ENCODE assay signal across 15 cellular contexts in genomic region chr19:38072776-38073411, GRCh38.
"Had no signal": no experiment of that assay in that cellular context is flagged by ENCODE, and none has a peak within 500 bp of the region (broad histone marks: within the 10 kb centered on the region; RNA-seq: fewer than 3 reads in every experiment).

No MANE protein-coding gene starts in this region.

- DNase-seq: activated CD4-positive, alpha-beta T cell treated with anti-CD3 and anti-CD28 coated beads, Interleukin-2, amount 50 U/mL, for 48 hours; activated CD8-positive, alpha-beta memory T cell treated with anti-CD3 and anti-CD28 coated beads, Interleukin-2, amount 10 ng/mL, durations not matched to agents 7 days and 5 days; activated effector memory CD4-positive, alpha-beta T cell treated with anti-CD3 and anti-CD28 coated beads, Interleukin-2, amount 50 U/mL, for 16 hours; activated naive CD8-positive, alpha-beta T cell treated with anti-CD3 and anti-CD28 coated beads for 36 hours; activated T-cell treated with anti-CD3 and anti-CD28 coated beads, Interleukin-2, amount 50 U/mL, for 24 hours; anterior cingulate cortex; colonic mucosa; effector CD8-positive, alpha-beta T cell; left ventricle myocardium superior; stimulated activated CD4-positive, alpha-beta T cell treated with anti-CD3 and anti-CD28 coated beads, Interleukin-4, amount 100 ng/mL, for 1 hour; stimulated activated CD8-positive, alpha-beta memory T cell treated with anti-CD3 and anti-CD28 coated beads, Interleukin-4, amount 100 ng/mL, for 48 hours; stimulated activated naive CD8-positive, alpha-beta T cell treated with anti-CD3 and anti-CD28 coated beads, Interleukin-15, amount 100 ng/mL, for 72 hours; testis; uterus had no signal

- H3K9me3 ChIP-seq: colonic mucosa, testis had no signal

- H3K4me1 Mint-ChIP-seq: activated CD8-positive, alpha-beta memory T cell treated with anti-CD3 and anti-CD28 coated beads, Interleukin-2, amount 10 ng/mL, durations not matched to agents 7 days and 5 days; stimulated activated naive CD8-positive, alpha-beta T cell treated with anti-CD3 and anti-CD28 coated beads, Interleukin-15, amount 100 ng/mL, for 72 hours had no signal

- H3K4me1 ChIP-seq: colonic mucosa, gastroesophageal sphincter, testis, uterus had no signal

- H3K4me3 ChIP-seq: colonic mucosa, gastroesophageal sphincter, testis, uterus had no signal

- H3K36me3 Mint-ChIP-seq: activated CD8-positive, alpha-beta memory T cell treated with anti-CD3 and anti-CD28 coated beads, Interleukin-2, amount 10 ng/mL, durations not matched to agents 7 days and 5 days had no signal

- H3K27me3 ChIP-seq: colonic mucosa, gastroesophageal sphincter, testis, uterus had no signal

- H3K27me3 Mint-ChIP-seq: activated CD8-positive, alpha-beta memory T cell treated with anti-CD3 and anti-CD28 coated beads, Interleukin-2, amount 10 ng/mL, durations not matched to agents 7 days and 5 days; activated naive CD8-positive, alpha-beta T cell treated with anti-CD3 and anti-CD28 coated beads for 36 hours; activated T-cell treated with anti-CD3 and anti-CD28 coated beads, Interleukin-2, amount 50 U/mL, for 24 hours; stimulated activated naive CD8-positive, alpha-beta T cell treated with anti-CD3 and anti-CD28 coated beads, Interleukin-15, amount 100 ng/mL, for 72 hours had no signal

- H3K27ac ChIP-seq: colonic mucosa, gastroesophageal sphincter, testis, uterus had no signal

- H3K36me3 ChIP-seq: colonic mucosa, gastroesophageal sphincter, uterus had no signal

- H3K27ac Mint-ChIP-seq: activated CD8-positive, alpha-beta memory T cell treated with anti-CD3 and anti-CD28 coated beads, Interleukin-2, amount 10 ng/mL, durations not matched to agents 7 days and 5 days; activated naive CD8-positive, alpha-beta T cell treated with anti-CD3 and anti-CD28 coated beads for 36 hours; activated T-cell treated with anti-CD3 and anti-CD28 coated beads, Interleukin-2, amount 50 U/mL, for 24 hours; stimulated activated naive CD8-positive, alpha-beta T cell treated with anti-CD3 and anti-CD28 coated beads, Interleukin-15, amount 100 ng/mL, for 72 hours had no signal

- H3K4me3 Mint-ChIP-seq: activated CD8-positive, alpha-beta memory T cell treated with anti-CD3 and anti-CD28 coated beads, Interleukin-2, amount 10 ng/mL, durations not matched to agents 7 days and 5 days; activated naive CD8-positive, alpha-beta T cell treated with anti-CD3 and anti-CD28 coated beads for 36 hours; activated T-cell treated with anti-CD3 and anti-CD28 coated beads, Interleukin-2, amount 50 U/mL, for 24 hours; stimulated activated naive CD8-positive, alpha-beta T cell treated with anti-CD3 and anti-CD28 coated beads, Interleukin-15, amount 100 ng/mL, for 72 hours had no signal

- ATAC-seq: activated CD8-positive, alpha-beta memory T cell treated with anti-CD3 and anti-CD28 coated beads, Interleukin-2, amount 10 ng/mL, durations not matched to agents 7 days and 5 days; gastroesophageal sphincter; left ventricle myocardium superior; stimulated activated naive CD8-positive, alpha-beta T cell treated with anti-CD3 and anti-CD28 coated beads, Interleukin-15, amount 100 ng/mL, for 72 hours had no signal
